1 cellular context compared by ENCODE assay signal in genomic region chr4:27094785-27095184, GRCh38.
TF ChIP-seq lines count a peak whose summit lies in the region.

No MANE protein-coding gene starts in this region.

TF ChIP-seq in HepG2, 621 proteins besides CTCF, POLR2A, EP300 and RAD21 (continued from another document):
- TF ChIP-seq ZBTB43 (CRISPR knock-in tag; conservative IDR thresholded peaks at IDR 0.05) (no peak), GMEB1 (CRISPR knock-in tag; IDR thresholded peaks at IDR 0.05; ENCODE audit: borderline replicate concordance) (no peak), ZNF431 (CRISPR knock-in tag; IDR thresholded peaks at IDR 0.05; ENCODE audit: borderline replicate concordance, low read depth) (no peak), ZZZ3 (CRISPR knock-in tag; IDR thresholded peaks at IDR 0.05; ENCODE audit: borderline replicate concordance) (no peak), TIGD3 (CRISPR knock-in tag; IDR thresholded peaks at IDR 0.05; ENCODE audit: borderline replicate concordance) (no peak), CERS6 (CRISPR knock-in tag; IDR thresholded peaks at IDR 0.05) (no peak), THAP8 (CRISPR knock-in tag; IDR thresholded peaks at IDR 0.05; ENCODE audit: borderline replicate concordance) (no peak), ZNF850 (CRISPR knock-in tag; conservative IDR thresholded peaks at IDR 0.05) (no peak), BORCS8-MEF2B (CRISPR knock-in tag; IDR thresholded peaks at IDR 0.05) (no peak), ZBTB40 (IDR thresholded peaks at IDR 0.05) (no peak), ZBTB40 (CRISPR knock-in tag; IDR thresholded peaks at IDR 0.05) (no peak), FUBP1 (CRISPR knock-in tag; IDR thresholded peaks at IDR 0.05; ENCODE audit: borderline replicate concordance) (no peak)
